In genomic region chr18:48575301-48575657, GRCh38 we compare ENCODE assay signal across 24 cellular contexts. TPM values are rescaled to one million over a fixed set of nuclear protein-coding genes. Genes with fewer than 3 reads are reported as not detected.
A peak's percentile ranks its signal among the peaks of the same experiment; 100 is the strongest.
DNase-seq lines count a peak whose midpoint lies in the region; FAIRE-seq and TF ChIP-seq lines count a peak whose summit lies in the region.
"Had no signal": no experiment of that assay in that cellular context is flagged by ENCODE, and none has a peak within 500 bp of the region (broad histone marks: within the 10 kb centered on the region; RNA-seq: fewer than 3 reads in every experiment).

No MANE protein-coding gene starts in this region.

- no peak for FAIRE-seq in small intestine (lab: Jason Lieb, UNC)
- FAIRE-seq: GM18507, pancreas had no signal

- POLR2A ChIA-PET in HEK293 (lab: Yijun Ruan, JAX) = interaction anchor here (0.6 kb wide), 1 partner anchor 377 kb away, joined by 3 read pairs; no protein-coding TSS in a partner anchor

- no peaks in the 10 kb centered on the region; the same call in 1 of the 2 replicates for H3K4me1 ChIP-seq in HEK293 (ENCODE audit: control insufficient read depth, insufficient read depth, low read length)
- no peaks in the 10 kb centered on the region for H3K4me1 ChIP-seq in small intestine (ENCODE audit: control insufficient read depth in 2 of 2, insufficient read depth in 1 of 2, low read depth in 1 of 2, low read length in 1 of 2)
- H3K4me1 ChIP-seq: pancreas, transverse colon had no signal

- TF ChIP-seq CTCF in HEK293 (tag by site-specific recombination; IDR thresholded peaks at IDR 0.05) = no peak

- H3K36me3 ChIP-seq in HEK293 (ENCODE audit: control insufficient read depth in 2 of 2, insufficient read depth in 1 of 2, low read length in 2 of 2) = no peaks in the 10 kb centered on the region
- no peaks in the 10 kb centered on the region for H3K36me3 ChIP-seq in small intestine (ENCODE audit: control insufficient read depth in 2 of 2, insufficient read depth in 2 of 2, low read length in 2 of 2)
- H3K36me3 ChIP-seq: cardiac muscle cell, pancreas, transverse colon had no signal

- DNase-seq in caudate nucleus (lab: John Stamatoyannopoulos, UW) = no peak
- DNase-seq in medulla oblongata (ENCODE audit: extremely low spot score) = peak; percentile 46
- DNase-seq in substantia nigra (lab: John Stamatoyannopoulos, UW) = peak in 1 of 49 donors; percentile 26
- DNase-seq in NCI-H128 (lab: John Stamatoyannopoulos, UW; ENCODE audit: unreplicated experiment) = no peak
- no peak for DNase-seq in small intestine
- DNase-seq in cerebellar nuclear complex (lab: John Stamatoyannopoulos, UW) = no peak
- DNase-seq: activated CD4-positive, alpha-beta T cell treated with anti-CD3 and anti-CD28 coated beads, Interleukin-2, amount 50 U/mL, for 1 hour; activated CD8-positive, alpha-beta memory T cell treated with anti-CD3 and anti-CD28 coated beads, Interleukin-2, amount 10 ng/mL, durations not matched to agents 7 days and 5 days; activated naive CD4-positive, alpha-beta T cell treated with anti-CD3 and anti-CD28 coated beads, Interleukin-2, amount 10 ng/mL, durations not matched to agents 7 days and 5 days; CD8-positive, alpha-beta T cell; left cardiac atrium; naive B cell; NCI-H526; pancreas; right cardiac atrium; stimulated activated naive CD4-positive, alpha-beta T cell treated with Interleukin-2 at 50 U/mL for 16 hours; SW 1271; T1000; transverse colon had no signal

- CTCF ChIA-PET in HEK293 (lab: Yijun Ruan, JAX) = interaction anchor here (1.5 kb wide), 1 partner anchor 13 kb away, joined by 4 read pairs; no protein-coding TSS in a partner anchor

- H3K27me3 ChIP-seq in small intestine (ENCODE audit: control insufficient read depth in 2 of 2, insufficient read depth in 2 of 2, low read length in 2 of 2) = no peaks in the 10 kb centered on the region
- H3K27me3 ChIP-seq: cardiac muscle cell, heart left ventricle, pancreas, transverse colon had no signal

- 70 to 79% (median 73%) methylated on average over 8 of the region's 8 CpGs for WGBS in small intestine, 3 donors

- H3K27ac ChIP-seq in HEK293 (ENCODE audit: extremely low read depth, low read depth, low read length) (no peak overlapping the region), caudate nucleus (ENCODE audit: low read depth, low read length) (peak overlapping the region; percentile 97), substantia nigra (ENCODE audit: low read depth, low read length, poor library complexity, severe bottlenecking) (peak overlapping the region; percentile 96), small intestine (ENCODE audit: low read depth in 1 of 2, low read length in 1 of 2) (no peak overlapping the region)
- H3K27ac ChIP-seq: cardiac muscle cell, epithelial cell of prostate, heart left ventricle, pancreas, transverse colon had no signal

- H3K4me3 ChIP-seq in HEK293 (ENCODE audit: low read depth, low read length) (no peak overlapping the region), small intestine (ENCODE audit: low read depth in 1 of 2, low read length in 2 of 2) (no peak overlapping the region)
- H3K4me3 ChIP-seq: cardiac muscle cell, heart left ventricle, pancreas, transverse colon had no signal

- H3K9me3 ChIP-seq in HEK293 (ENCODE audit: control insufficient read depth, insufficient read depth, low read depth, low read length) (no peaks in the 10 kb centered on the region), small intestine (ENCODE audit: control insufficient read depth, low read depth) (no peaks in the 10 kb centered on the region)
- H3K9me3 ChIP-seq: pancreas, transverse colon had no signal

TF ChIP-seq in HEK293, 187 proteins besides CTCF, POLR2A, EP300 and RAD21:
- TF ChIP-seq AEBP2 (tag by site-specific recombination; IDR thresholded peaks at IDR 0.05; ENCODE audit: borderline replicate concordance) = no peak
- no peak for TF ChIP-seq KLF9 (tag by site-specific recombination; IDR thresholded peaks at IDR 0.05; ENCODE audit: low read depth)
- no peak for TF ChIP-seq ZNF558 (tag by site-specific recombination; IDR thresholded peaks at IDR 0.05)
- TF ChIP-seq ZIC2 (tag by site-specific recombination; IDR thresholded peaks at IDR 0.05) = peak; percentile 40
- TF ChIP-seq ZNF223 (tag by site-specific recombination; IDR thresholded peaks at IDR 0.05) = no peak
TF ChIP-seq in HEK293: peak in this region for 1.

RNA-seq across cellular contexts. Expression of gene CTIF, which starts 36.4 kb away (rescaled TPM):
- 10 to 100 TPM in 2 of 3 donors, 1 to 10 TPM in 1; 8.1 to 22.6 (median 12.5) TPM for polyA plus RNA-seq in small intestine

Comparison
In these comparisons a context has a peak if more than half of its experiments do, and no peak if none do; other contexts are left out.
1. H3K27ac ChIP-seq: peak in caudate nucleus (single experiment) and substantia nigra (single experiment); none in HEK293 (single experiment) and small intestine (0 of 2).